1 cellular context compared by ENCODE assay signal in genomic region chr4:76758290-76758882, GRCh38.
TF ChIP-seq lines count a peak whose summit lies in the region.

No MANE protein-coding gene starts in this region.

TF ChIP-seq in HCT116, 20 proteins besides CTCF, POLR2A, EP300 and RAD21 (continued from another document):
- TF ChIP-seq, protein P1, sequence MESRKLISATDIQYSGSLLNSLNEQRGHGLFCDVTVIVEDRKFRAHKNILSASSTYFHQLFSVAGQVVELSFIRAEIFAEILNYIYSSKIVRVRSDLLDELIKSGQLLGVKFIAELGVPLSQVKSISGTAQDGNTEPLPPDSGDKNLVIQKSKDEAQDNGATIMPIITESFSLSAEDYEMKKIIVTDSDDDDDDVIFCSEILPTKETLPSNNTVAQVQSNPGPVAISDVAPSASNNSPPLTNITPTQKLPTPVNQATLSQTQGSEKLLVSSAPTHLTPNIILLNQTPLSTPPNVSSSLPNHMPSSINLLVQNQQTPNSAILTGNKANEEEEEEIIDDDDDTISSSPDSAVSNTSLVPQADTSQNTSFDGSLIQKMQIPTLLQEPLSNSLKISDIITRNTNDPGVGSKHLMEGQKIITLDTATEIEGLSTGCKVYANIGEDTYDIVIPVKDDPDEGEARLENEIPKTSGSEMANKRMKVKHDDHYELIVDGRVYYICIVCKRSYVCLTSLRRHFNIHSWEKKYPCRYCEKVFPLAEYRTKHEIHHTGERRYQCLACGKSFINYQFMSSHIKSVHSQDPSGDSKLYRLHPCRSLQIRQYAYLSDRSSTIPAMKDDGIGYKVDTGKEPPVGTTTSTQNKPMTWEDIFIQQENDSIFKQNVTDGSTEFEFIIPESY (IDR thresholded peaks at IDR 0.05; ENCODE audit: extremely low read depth, insufficient replicate concordance, low read length) = no peak
- TF ChIP-seq, protein P2, sequence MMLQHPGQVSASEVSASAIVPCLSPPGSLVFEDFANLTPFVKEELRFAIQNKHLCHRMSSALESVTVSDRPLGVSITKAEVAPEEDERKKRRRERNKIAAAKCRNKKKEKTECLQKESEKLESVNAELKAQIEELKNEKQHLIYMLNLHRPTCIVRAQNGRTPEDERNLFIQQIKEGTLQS (IDR thresholded peaks at IDR 0.05) = no peak
